ENCODE assay signal across 17 cellular contexts in the genomic region with DNA sequence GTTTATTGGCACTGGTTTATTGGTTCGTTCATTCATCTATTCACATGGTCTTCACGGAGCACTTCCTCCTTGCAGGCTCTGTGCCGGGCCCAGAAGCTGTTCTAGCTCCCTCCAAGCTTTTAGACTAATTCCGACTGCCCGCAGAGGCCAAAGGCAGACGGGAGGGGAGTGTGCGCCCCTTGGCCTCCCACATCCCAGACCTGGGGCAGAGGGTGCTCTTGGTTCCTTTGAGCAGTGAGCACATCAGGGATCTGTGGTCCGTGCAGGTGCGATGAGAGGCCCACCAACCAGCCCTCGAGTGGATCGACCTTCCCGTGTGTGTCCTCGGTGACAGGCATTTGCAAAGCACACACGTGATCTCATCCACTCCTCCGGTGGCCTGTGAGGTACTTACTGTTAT. TPM values are rescaled to one million over a fixed set of nuclear protein-coding genes. Genes with fewer than 3 reads are reported as not detected.
DNase-seq lines count a peak whose midpoint lies in the region; ATAC-seq, FAIRE-seq and TF ChIP-seq lines count a peak whose summit lies in the region.
"Had no signal": no experiment of that assay in that cellular context is flagged by ENCODE, and none has a peak within 500 bp of the region (broad histone marks: within the 10 kb centered on the region; RNA-seq: fewer than 3 reads in every experiment).

No MANE protein-coding gene starts in this region.

- no peaks in the 10 kb centered on the region for H3K36me3 ChIP-seq in CD4-positive, CD25-positive, alpha-beta regulatory T cell (ENCODE audit: control insufficient read depth, insufficient read depth, low read length)
- H3K36me3 ChIP-seq in kidney (ENCODE audit: control insufficient read depth in 1 of 2, insufficient read depth in 2 of 2, low read length in 2 of 2) (no peaks in the 10 kb centered on the region), pancreas (no peaks in the 10 kb centered on the region)

- peak overlapping the region; percentile 42 for H3K4me3 ChIP-seq in CD4-positive, CD25-positive, alpha-beta regulatory T cell (ENCODE audit: low read depth, low read length)
- no peak overlapping the region for H3K4me3 ChIP-seq in kidney (ENCODE audit: low read length in 2 of 2)
- H3K4me3 ChIP-seq in pancreas, result no peak overlapping the region
- H3K4me3 ChIP-seq: A549 had no signal

- no peak overlapping the region for H3K9ac ChIP-seq in kidney (ENCODE audit: low read length in 2 of 2)

- no peaks in the 10 kb centered on the region for H3K27me3 Mint-ChIP-seq in activated T-cell treated with anti-CD3 and anti-CD28 coated beads, Interleukin-2, amount 50 U/mL, for 24 hours
- no peaks in the 10 kb centered on the region for H3K27me3 Mint-ChIP-seq in CD4-positive, CD25-positive, alpha-beta regulatory T cell
- no peaks in the 10 kb centered on the region for H3K27me3 Mint-ChIP-seq in activated CD4-positive, alpha-beta memory T cell treated with anti-CD3 and anti-CD28 coated beads for 36 hours
- H3K27me3 Mint-ChIP-seq: CD4-positive, alpha-beta memory T cell had no signal

- H3K27ac Mint-ChIP-seq in activated T-cell treated with anti-CD3 and anti-CD28 coated beads, Interleukin-2, amount 50 U/mL, for 24 hours, result peak overlapping the region; percentile 93
- peak overlapping the region; percentile 98 to 99 (median 98) for H3K27ac Mint-ChIP-seq in CD4-positive, CD25-positive, alpha-beta regulatory T cell
- peak overlapping the region; percentile 90 for H3K27ac Mint-ChIP-seq in activated CD4-positive, alpha-beta memory T cell treated with anti-CD3 and anti-CD28 coated beads for 36 hours

- no peak for DNase-seq in activated T-cell treated with anti-CD3 and anti-CD28 coated beads, Interleukin-2, amount 50 U/mL, for 24 hours
- no peak for DNase-seq in activated T-cell treated with anti-CD3 and anti-CD28 coated beads, Interleukin-2, amount 50 U/mL, for 1 hour
- DNase-seq in CD4-positive, CD25-positive, alpha-beta regulatory T cell, result peak in 1 of 3 donors; percentile 65
- DNase-seq in activated CD4-positive, alpha-beta memory T cell treated with anti-CD3 and anti-CD28 coated beads for 36 hours, result no peak
- DNase-seq in kidney (peak; percentile 68), pancreas (no peak), retina (no peak), pons (ENCODE audit: low spot score) (no peak)
- DNase-seq: CD4-positive, alpha-beta memory T cell; DMS79; NCI-H1930; NCI-H2171; NCI-H446 treated with DMSO at 0.1 percent for 48 hours had no signal

- CTCF ChIA-PET in activated CD4-positive, alpha-beta memory T cell treated with anti-CD3 and anti-CD28 coated beads for 36 hours (lab: Charles Lee), result interaction anchor here (11.8 kb wide), 1 partner anchor 77 kb away, joined by 369 read pairs; no protein-coding TSS in a partner anchor

- no peaks in the 10 kb centered on the region for H3K9me3 Mint-ChIP-seq in activated T-cell treated with anti-CD3 and anti-CD28 coated beads, Interleukin-2, amount 50 U/mL, for 24 hours
- no peaks in the 10 kb centered on the region for H3K9me3 Mint-ChIP-seq in CD4-positive, CD25-positive, alpha-beta regulatory T cell
- H3K9me3 Mint-ChIP-seq in activated CD4-positive, alpha-beta memory T cell treated with anti-CD3 and anti-CD28 coated beads for 36 hours, result no peaks in the 10 kb centered on the region
- H3K9me3 Mint-ChIP-seq: CD4-positive, alpha-beta memory T cell had no signal

- peaks cover 66% of the 10 kb centered on the region for H3K4me1 Mint-ChIP-seq in activated T-cell treated with anti-CD3 and anti-CD28 coated beads, Interleukin-2, amount 50 U/mL, for 24 hours (ENCODE audit: low read depth)
- H3K4me1 Mint-ChIP-seq in CD4-positive, CD25-positive, alpha-beta regulatory T cell, result peaks cover 17 to 82% (median 55%) of the 10 kb centered on the region in 4 donors
- peaks cover 51% of the 10 kb centered on the region for H3K4me1 Mint-ChIP-seq in activated CD4-positive, alpha-beta memory T cell treated with anti-CD3 and anti-CD28 coated beads for 36 hours (ENCODE audit: low read depth)

- no peak for ATAC-seq in CD4-positive, CD25-positive, alpha-beta regulatory T cell (ENCODE audit: low read depth in 2 of 2)
- no peak for ATAC-seq in pancreas
- ATAC-seq: A549, HCT116, Panc1 had no signal

- peak overlapping the region; percentile 61 for H3K4me3 Mint-ChIP-seq in activated T-cell treated with anti-CD3 and anti-CD28 coated beads, Interleukin-2, amount 50 U/mL, for 24 hours
- H3K4me3 Mint-ChIP-seq in CD4-positive, CD25-positive, alpha-beta regulatory T cell, result peak overlapping the region; percentile 67 to 79 (median 79)
- peak overlapping the region; percentile 57 for H3K4me3 Mint-ChIP-seq in activated CD4-positive, alpha-beta memory T cell treated with anti-CD3 and anti-CD28 coated beads for 36 hours

- intact Hi-C loops in activated CD4-positive, alpha-beta memory T cell treated with anti-CD3 and anti-CD28 coated beads for 36 hours (cut with micrococcal nuclease), result loop anchor here (10.0 kb wide), 1 partner anchor 487 kb away; the partner anchor contains the start of gene DHRS3
- intact Hi-C loops in kidney (cut with DNase I), result loop anchor here (5.0 kb wide), 1 partner anchor 79 kb away; no protein-coding TSS in a partner anchor
- intact Hi-C loops in pancreas (cut with DNase I), result loop anchor here in 1 of 3 donors (10.0 kb wide), 1 partner anchor 77 kb away; no protein-coding TSS in a partner anchor

- 75 to 81% methylated on average over 15 of the region's 15 CpGs for WGBS in pancreas, 2 donors

- no peaks in the 10 kb centered on the region for H3K27me3 ChIP-seq in CD4-positive, CD25-positive, alpha-beta regulatory T cell (ENCODE audit: control insufficient read depth, insufficient read depth, low read length)
- peaks cover 0 to 3% (median 0%) of the 10 kb centered on the region in 4 donors for H3K27me3 ChIP-seq in pancreas

- peaks cover 71% of the 10 kb centered on the region for H3K4me1 ChIP-seq in CD4-positive, CD25-positive, alpha-beta regulatory T cell (ENCODE audit: control insufficient read depth, insufficient read depth, low read length, poor library complexity, severe bottlenecking)
- peaks cover 0 to 3% of the 10 kb centered on the region in 2 donors for H3K4me1 ChIP-seq in kidney (ENCODE audit: control insufficient read depth in 1 of 2, insufficient read depth in 1 of 2, low read depth in 1 of 2, low read length in 2 of 2)
- peaks cover 0 to 7% (median 0%) of the 10 kb centered on the region in 3 donors for H3K4me1 ChIP-seq in pancreas
- H3K4me1 ChIP-seq: A549 had no signal

- H3K27ac ChIP-seq in CD4-positive, CD25-positive, alpha-beta regulatory T cell (ENCODE audit: insufficient read depth, low read length, poor library complexity, severe bottlenecking), result peak overlapping the region; percentile 80
- no peak overlapping the region for H3K27ac ChIP-seq in kidney (ENCODE audit: low read depth in 2 of 2, low read length in 2 of 2)
- no peak overlapping the region for H3K27ac ChIP-seq in pancreas
- H3K27ac ChIP-seq: A549 had no signal

- H3K36me3 Mint-ChIP-seq in activated T-cell treated with anti-CD3 and anti-CD28 coated beads, Interleukin-2, amount 50 U/mL, for 24 hours (ENCODE audit: low read depth), result peaks cover 33% of the 10 kb centered on the region
- no peaks in the 10 kb centered on the region for H3K36me3 Mint-ChIP-seq in CD4-positive, CD25-positive, alpha-beta regulatory T cell
- H3K36me3 Mint-ChIP-seq in activated CD4-positive, alpha-beta memory T cell treated with anti-CD3 and anti-CD28 coated beads for 36 hours, result peaks cover 21% of the 10 kb centered on the region
- H3K36me3 Mint-ChIP-seq: CD4-positive, alpha-beta memory T cell had no signal

- TF ChIP-seq CTCF in kidney (IDR thresholded peaks at IDR 0.05; ENCODE audit: borderline replicate concordance, extremely low read depth, insufficient read depth) (no peak), pancreas (IDR thresholded peaks at IDR 0.05) (no peak)

- no peaks in the 10 kb centered on the region for H3K9me3 ChIP-seq in CD4-positive, CD25-positive, alpha-beta regulatory T cell (ENCODE audit: control insufficient read depth in 2 of 2, low read length in 2 of 2)
- H3K9me3 ChIP-seq in kidney (ENCODE audit: control insufficient read depth in 1 of 2, low read length in 2 of 2) (no peaks in the 10 kb centered on the region), pancreas (no peaks in the 10 kb centered on the region)
- H3K9me3 ChIP-seq: A549 had no signal

- FAIRE-seq in kidney (lab: Jason Lieb, UNC), result no peak
- no peak for FAIRE-seq in pancreas (lab: Jason Lieb, UNC)
- FAIRE-seq: A549, G401.6 had no signal

- POLR2A ChIA-PET in activated CD4-positive, alpha-beta memory T cell treated with anti-CD3 and anti-CD28 coated beads for 36 hours (lab: Charles Lee), result interaction anchor here (1.0 to 1.6 kb wide), 2 partner anchors 23 to 25 kb away, joined by 4 read pairs; no protein-coding TSS in a partner anchor

RNA-seq across cellular contexts. Expression of gene TNFRSF1B, which starts 38.7 kb away (rescaled TPM):
- total RNA-seq in CD4-positive, CD25-positive, alpha-beta regulatory T cell, result 252 TPM
- 100 to 1,000 TPM; 347 to 450 (median 421) TPM for polyA plus RNA-seq in CD4-positive, CD25-positive, alpha-beta regulatory T cell
- total RNA-seq in activated CD4-positive, alpha-beta memory T cell treated with anti-CD3 and anti-CD28 coated beads for 36 hours, result 100 to 1,000 TPM; 201 to 211 TPM
- total RNA-seq in kidney (47.1 TPM), pancreas (10 to 100 TPM in 2 of 6 donors, 1 to 10 TPM in 4; 2.1 to 20.2 (median 5.9) TPM)
- polyA plus RNA-seq in kidney (ENCODE audit: insufficient read depth, low read depth, low replicate concordance) (7.7 TPM), pancreas (1 to 10 TPM; 3.5 to 4.0 TPM)
